Comparison of ENCODE assay signal across 23 cellular contexts in genomic region chr1:6091823-6092109, GRCh38.
"Had no signal": no experiment of that assay in that cellular context is flagged by ENCODE, and none has a peak within 500 bp of the region (broad histone marks: within the 10 kb centered on the region; RNA-seq: fewer than 3 reads in every experiment).

No MANE protein-coding gene starts in this region.

- H3K4me3 ChIP-seq: heart right ventricle, hepatocyte, lung, neural progenitor cell, ovary, right atrium auricular region, sigmoid colon, spleen, stomach, testis, thyroid gland, upper lobe of right lung had no signal

- DNase-seq: islet precursor cell; mesendoderm; naive B cell; natural killer cell; nephron progenitor cell; ovary; sigmoid colon; small intestine; spleen; stimulated activated CD4-positive, alpha-beta T cell treated with anti-CD3 and anti-CD28 coated beads, Interleukin-4, amount 100 ng/mL, for 4 hours; stimulated activated CD8-positive, alpha-beta memory T cell treated with anti-CD3 and anti-CD28 coated beads, Interleukin-4, amount 100 ng/mL, for 48 hours; stimulated activated naive B cell treated with anti-CD40 and anti-IgM and Interleukin-4, amounts not matched to agents 10 μg/mL and 1 μg/mL and 100 μg/mL, for 72 hours; stimulated activated naive CD8-positive, alpha-beta T cell treated with anti-CD3 and anti-CD28 coated beads, Interleukin-15, Interleukin-2, amounts not matched to agents 100 U/mL and 50 U/mL, for 24 hours; stomach; testis; thyroid gland; trophoblast cell; upper lobe of right lung had no signal

- H3K4me2 ChIP-seq: hepatocyte, neural progenitor cell had no signal

- H3K9ac ChIP-seq: neural progenitor cell had no signal

- H3K27me3 ChIP-seq: heart right ventricle, hepatocyte, neural progenitor cell, ovary, right atrium auricular region, sigmoid colon, spleen, testis, thyroid gland, upper lobe of right lung had no signal

- H3K9me3 ChIP-seq: heart right ventricle, ovary, right atrium auricular region, sigmoid colon, spleen, stomach, testis, thyroid gland, upper lobe of right lung had no signal

- H3K4me1 ChIP-seq: neural progenitor cell, right atrium auricular region, sigmoid colon, stomach, thyroid gland, upper lobe of right lung had no signal

- H3K36me3 ChIP-seq: neural progenitor cell, ovary, right atrium auricular region, sigmoid colon, thyroid gland had no signal

- ATAC-seq: heart right ventricle; natural killer cell; stimulated activated naive B cell treated with anti-CD40 and anti-IgM and Interleukin-4, amounts not matched to agents 10 μg/mL and 1 μg/mL and 100 μg/mL, for 72 hours; stimulated activated naive CD8-positive, alpha-beta T cell treated with anti-CD3 and anti-CD28 coated beads, Interleukin-15, Interleukin-2, amounts not matched to agents 100 U/mL and 50 U/mL, for 24 hours; upper lobe of right lung had no signal

- H3K27ac ChIP-seq: heart right ventricle, hepatocyte, neural progenitor cell, ovary, right atrium auricular region, sigmoid colon, spleen, stomach, testis, thyroid gland, upper lobe of right lung had no signal
